In genomic region chr12:27751386-27752047, GRCh38 we compare ENCODE assay signal across 1 cellular context.
TF ChIP-seq lines count a peak whose summit lies in the region.

No MANE protein-coding gene starts in this region.

TF ChIP-seq in A549, 52 proteins besides CTCF, POLR2A, EP300 and RAD21 (continued from another document):
- TF ChIP-seq NPAS2 (CRISPR knock-in tag; IDR thresholded peaks at IDR 0.05; ENCODE audit: borderline replicate concordance): no peak
- no peak for TF ChIP-seq ZSCAN20 (CRISPR knock-in tag; IDR thresholded peaks at IDR 0.05)
- no peak for TF ChIP-seq REST (IDR thresholded peaks at IDR 0.05)
- no peak for TF ChIP-seq ATOH8 (CRISPR knock-in tag; IDR thresholded peaks at IDR 0.05; ENCODE audit: low read depth)
- peak; percentile 90 for TF ChIP-seq MAFK (IDR thresholded peaks at IDR 0.05; ENCODE audit: partially characterized antibody)
- TF ChIP-seq, protein P1, sequence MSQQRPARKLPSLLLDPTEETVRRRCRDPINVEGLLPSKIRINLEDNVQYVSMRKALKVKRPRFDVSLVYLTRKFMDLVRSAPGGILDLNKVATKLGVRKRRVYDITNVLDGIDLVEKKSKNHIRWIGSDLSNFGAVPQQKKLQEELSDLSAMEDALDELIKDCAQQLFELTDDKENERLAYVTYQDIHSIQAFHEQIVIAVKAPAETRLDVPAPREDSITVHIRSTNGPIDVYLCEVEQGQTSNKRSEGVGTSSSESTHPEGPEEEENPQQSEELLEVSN (IDR thresholded peaks at IDR 0.05; ENCODE audit: borderline replicate concordance, low read depth): no peak
- no peak for TF ChIP-seq MAZ (IDR thresholded peaks at IDR 0.05; ENCODE audit: borderline replicate concordance, low read depth, low read length)
